Comparison of ENCODE assay signal across 1 cellular context in the genomic region with DNA sequence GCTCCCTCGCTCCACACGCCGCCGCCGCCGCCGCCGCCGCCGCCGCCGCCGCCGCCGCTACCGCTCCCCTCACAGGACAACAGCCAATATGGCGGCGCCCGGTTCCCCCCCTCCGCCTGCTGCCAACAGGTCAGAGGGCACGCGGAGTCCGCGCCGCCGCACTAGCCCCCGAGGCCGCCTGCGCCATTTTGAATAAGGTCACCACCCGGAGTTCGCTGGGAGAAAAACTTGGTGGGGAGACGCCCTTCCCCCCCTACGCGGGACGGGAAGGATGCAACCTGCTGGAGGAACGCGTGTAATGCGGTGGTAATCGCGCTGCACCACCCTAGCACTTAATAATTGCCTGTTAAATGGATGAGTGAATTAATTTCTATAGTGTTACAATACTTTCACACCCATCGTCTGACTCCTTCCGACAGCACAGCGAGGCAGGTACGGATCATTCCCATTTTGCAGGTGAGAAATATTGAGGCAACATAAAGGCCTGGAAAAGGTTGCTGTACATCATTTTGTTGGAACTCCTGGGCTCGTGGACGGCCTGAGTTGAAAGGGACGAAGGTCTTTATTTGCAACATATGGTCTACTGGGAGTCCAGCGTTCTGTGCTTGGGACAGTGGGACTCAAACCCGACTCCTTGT.
TF ChIP-seq lines count a peak whose summit lies in the region.

FAM193B (minus strand) TSS at position 90 of the 638 bp plus-strand sequence. CDS start 105 bp downstream, outside the sequence.

TF ChIP-seq in GM12878, 131 proteins besides CTCF, POLR2A, EP300 and RAD21 (continued from another document):
- TF ChIP-seq, protein P1, sequence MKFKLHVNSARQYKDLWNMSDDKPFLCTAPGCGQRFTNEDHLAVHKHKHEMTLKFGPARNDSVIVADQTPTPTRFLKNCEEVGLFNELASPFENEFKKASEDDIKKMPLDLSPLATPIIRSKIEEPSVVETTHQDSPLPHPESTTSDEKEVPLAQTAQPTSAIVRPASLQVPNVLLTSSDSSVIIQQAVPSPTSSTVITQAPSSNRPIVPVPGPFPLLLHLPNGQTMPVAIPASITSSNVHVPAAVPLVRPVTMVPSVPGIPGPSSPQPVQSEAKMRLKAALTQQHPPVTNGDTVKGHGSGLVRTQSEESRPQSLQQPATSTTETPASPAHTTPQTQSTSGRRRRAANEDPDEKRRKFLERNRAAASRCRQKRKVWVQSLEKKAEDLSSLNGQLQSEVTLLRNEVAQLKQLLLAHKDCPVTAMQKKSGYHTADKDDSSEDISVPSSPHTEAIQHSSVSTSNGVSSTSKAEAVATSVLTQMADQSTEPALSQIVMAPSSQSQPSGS (IDR thresholded peaks at IDR 0.05; ENCODE audit: low read length): no peak
- TF ChIP-seq HDAC6 (IDR thresholded peaks at IDR 0.05; ENCODE audit: unreplicated experiment) (no peak), TBL1XR1 (IDR thresholded peaks at IDR 0.05; ENCODE audit: low read depth, low read length) (peak; percentile 47; the same call in 1 of the 2 replicates), RB1 (IDR thresholded peaks at IDR 0.05; ENCODE audit: borderline replicate concordance) (no peak), NFYA (IDR thresholded peaks at IDR 0.05; ENCODE audit: borderline replicate concordance, low read depth, low read length) (no peak), MEF2A (IDR thresholded peaks at IDR 0.05; ENCODE audit: insufficient read depth, low read depth, low read length) (no peak), IRF3 (IDR thresholded peaks at IDR 0.05) (0 out of 2 replicates have a peak, but pooled peaks have one; percentile 35), LARP7 (IDR thresholded peaks at IDR 0.05) (no peak), IKZF1 (conservative IDR thresholded peaks at IDR 0.05) (peak; percentile 91), YY1 (IDR thresholded peaks at IDR 0.05; ENCODE audit: low read depth, low read length) (peak; percentile 99), GATAD2B (conservative IDR thresholded peaks at IDR 0.05; ENCODE audit: low read depth) (no peak), CREB1 (IDR thresholded peaks at IDR 0.05; ENCODE audit: low read depth) (peak; percentile 58; the same call in 1 of the 2 replicates), SREBF1 (IDR thresholded peaks at IDR 0.05; ENCODE audit: low read length) (peak; percentile 75), KLF5 (IDR thresholded peaks at IDR 0.05; ENCODE audit: partially characterized antibody) (no peak), CBFB (IDR thresholded peaks at IDR 0.05; ENCODE audit: low read depth) (no peak), NR2C1 (IDR thresholded peaks at IDR 0.05) (peak; percentile 99), SKIL (IDR thresholded peaks at IDR 0.05; ENCODE audit: low read depth, poor library complexity, severe bottlenecking) (no peak), MLLT1 (IDR thresholded peaks at IDR 0.05) (peak; percentile 97), PAX8 (IDR thresholded peaks at IDR 0.05) (no peak), NRF1 (conservative IDR thresholded peaks at IDR 0.05; ENCODE audit: low read depth, low read length) (peak; percentile 33; the same call in 1 of the 2 replicates), JUNB (IDR thresholded peaks at IDR 0.05) (no peak), HSF1 (IDR thresholded peaks at IDR 0.05; ENCODE audit: low read depth, low read length) (no peak)
- TF ChIP-seq, protein P2, sequence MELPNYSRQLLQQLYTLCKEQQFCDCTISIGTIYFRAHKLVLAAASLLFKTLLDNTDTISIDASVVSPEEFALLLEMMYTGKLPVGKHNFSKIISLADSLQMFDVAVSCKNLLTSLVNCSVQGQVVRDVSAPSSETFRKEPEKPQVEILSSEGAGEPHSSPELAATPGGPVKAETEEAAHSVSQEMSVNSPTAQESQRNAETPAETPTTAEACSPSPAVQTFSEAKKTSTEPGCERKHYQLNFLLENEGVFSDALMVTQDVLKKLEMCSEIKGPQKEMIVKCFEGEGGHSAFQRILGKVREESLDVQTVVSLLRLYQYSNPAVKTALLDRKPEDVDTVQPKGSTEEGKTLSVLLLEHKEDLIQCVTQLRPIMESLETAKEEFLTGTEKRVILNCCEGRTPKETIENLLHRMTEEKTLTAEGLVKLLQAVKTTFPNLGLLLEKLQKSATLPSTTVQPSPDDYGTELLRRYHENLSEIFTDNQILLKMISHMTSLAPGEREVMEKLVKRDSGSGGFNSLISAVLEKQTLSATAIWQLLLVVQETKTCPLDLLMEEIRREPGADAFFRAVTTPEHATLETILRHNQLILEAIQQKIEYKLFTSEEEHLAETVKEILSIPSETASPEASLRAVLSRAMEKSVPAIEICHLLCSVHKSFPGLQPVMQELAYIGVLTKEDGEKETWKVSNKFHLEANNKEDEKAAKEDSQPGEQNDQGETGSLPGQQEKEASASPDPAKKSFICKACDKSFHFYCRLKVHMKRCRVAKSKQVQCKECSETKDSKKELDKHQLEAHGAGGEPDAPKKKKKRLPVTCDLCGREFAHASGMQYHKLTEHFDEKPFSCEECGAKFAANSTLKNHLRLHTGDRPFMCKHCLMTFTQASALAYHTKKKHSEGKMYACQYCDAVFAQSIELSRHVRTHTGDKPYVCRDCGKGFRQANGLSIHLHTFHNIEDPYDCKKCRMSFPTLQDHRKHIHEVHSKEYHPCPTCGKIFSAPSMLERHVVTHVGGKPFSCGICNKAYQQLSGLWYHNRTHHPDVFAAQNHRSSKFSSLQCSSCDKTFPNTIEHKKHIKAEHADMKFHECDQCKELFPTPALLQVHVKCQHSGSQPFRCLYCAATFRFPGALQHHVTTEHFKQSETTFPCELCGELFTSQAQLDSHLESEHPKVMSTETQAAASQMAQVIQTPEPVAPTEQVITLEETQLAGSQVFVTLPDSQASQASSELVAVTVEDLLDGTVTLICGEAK (IDR thresholded peaks at IDR 0.05; ENCODE audit: borderline replicate concordance): peak; percentile 39; the same call in 1 of the 2 replicates
